26 cellular contexts compared by ENCODE assay signal in the genomic region with DNA sequence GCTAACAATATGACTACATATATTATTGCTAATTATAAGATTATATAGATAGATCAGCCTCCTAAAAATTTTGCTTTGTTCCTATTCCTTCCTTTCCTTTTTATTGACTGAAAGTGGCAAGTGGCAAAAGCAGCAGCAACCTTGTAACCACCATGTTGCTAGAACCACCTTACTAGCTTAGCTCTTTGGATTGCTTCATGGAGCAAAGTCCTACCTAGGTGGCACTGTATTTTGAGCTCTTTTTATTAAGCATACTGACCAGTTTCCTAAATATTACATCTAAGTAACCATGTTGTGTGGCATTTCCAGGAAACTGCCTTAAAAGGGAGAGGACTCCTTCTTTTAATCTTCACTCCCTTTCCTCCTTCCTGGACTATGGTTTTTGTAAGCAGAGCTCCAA.
"Had no signal": no experiment of that assay in that cellular context is flagged by ENCODE, and none has a peak within 500 bp of the region (broad histone marks: within the 10 kb centered on the region; RNA-seq: fewer than 3 reads in every experiment).

No MANE protein-coding gene starts in this region.

- H3K27ac ChIP-seq: dorsolateral prefrontal cortex, esophagus squamous epithelium, gastroesophageal sphincter, pancreas, thoracic aorta, transverse colon had no signal

- H3K36me3 ChIP-seq: esophagus squamous epithelium, gastroesophageal sphincter, pancreas, spleen, thoracic aorta, transverse colon had no signal

- H3K4me1 ChIP-seq: esophagus squamous epithelium, gastroesophageal sphincter had no signal

- H3K36me3 Mint-ChIP-seq: memory B cell had no signal

- H3K27me3 Mint-ChIP-seq: memory B cell; naive B cell; progenitor cell of endocrine pancreas; stimulated activated naive B cell treated with anti-CD40 and anti-IgM and Interleukin-4, amounts not matched to agents 10 μg/mL and 1 μg/mL and 100 μg/mL, for 72 hours; stimulated activated naive CD8-positive, alpha-beta T cell treated with anti-CD3 and anti-CD28 coated beads, Interleukin-15, amount 100 ng/mL, for 72 hours had no signal

- H3K4me3 Mint-ChIP-seq: memory B cell; naive B cell; nephron; stimulated activated naive B cell treated with anti-CD40 and anti-IgM and Interleukin-4, amounts not matched to agents 10 μg/mL and 1 μg/mL and 100 μg/mL, for 72 hours; stimulated activated naive CD8-positive, alpha-beta T cell treated with anti-CD3 and anti-CD28 coated beads, Interleukin-15, amount 100 ng/mL, for 72 hours had no signal

- H3K27me3 ChIP-seq: dorsolateral prefrontal cortex, esophagus squamous epithelium, gastroesophageal sphincter, pancreas, spleen, transverse colon had no signal

- DNase-seq: caudate nucleus; cortex of kidney; dorsolateral prefrontal cortex; effector memory CD4-positive, alpha-beta T cell; esophagus squamous epithelium; foreskin fibroblast; glutamatergic neuron; midbrain; naive B cell; occipital lobe; pancreas; right cardiac atrium; spleen; stimulated activated CD4-positive, alpha-beta T cell treated with anti-CD3 and anti-CD28 coated beads, Interleukin-15, amount 100 ng/mL, for 24 hours; stimulated activated CD4-positive, alpha-beta T cell treated with anti-CD3 and anti-CD28 coated beads, Interleukin-1b, Interleukin-23, amount 100 ng/mL, for 48 hours; stimulated activated CD4-positive, alpha-beta T cell treated with anti-CD3 and anti-CD28 coated beads, Interleukin-4, amount 100 ng/mL, for 24 hours; stimulated activated naive B cell treated with anti-CD40 and anti-IgM and Interleukin-4, amounts not matched to agents 10 μg/mL and 1 μg/mL and 100 μg/mL, for 72 hours; stimulated activated naive CD8-positive, alpha-beta T cell treated with anti-CD3 and anti-CD28 coated beads, Interleukin-15, amount 100 ng/mL, for 72 hours; transverse colon had no signal

- H3K4me3 ChIP-seq: dorsolateral prefrontal cortex, esophagus squamous epithelium, gastroesophageal sphincter, pancreas, spleen, thoracic aorta, transverse colon had no signal

- H3K4me1 Mint-ChIP-seq: memory B cell; nephron; stimulated activated naive CD8-positive, alpha-beta T cell treated with anti-CD3 and anti-CD28 coated beads, Interleukin-15, amount 100 ng/mL, for 72 hours had no signal

- H3K27ac Mint-ChIP-seq: memory B cell; naive B cell; progenitor cell of endocrine pancreas; stimulated activated naive B cell treated with anti-CD40 and anti-IgM and Interleukin-4, amounts not matched to agents 10 μg/mL and 1 μg/mL and 100 μg/mL, for 72 hours; stimulated activated naive CD8-positive, alpha-beta T cell treated with anti-CD3 and anti-CD28 coated beads, Interleukin-15, amount 100 ng/mL, for 72 hours had no signal

- FAIRE-seq: endometrium, keratinocyte, pancreas had no signal

- ATAC-seq: gastroesophageal sphincter; right cardiac atrium; stimulated activated naive B cell treated with anti-CD40 and anti-IgM and Interleukin-4, amounts not matched to agents 10 μg/mL and 1 μg/mL and 100 μg/mL, for 72 hours; stimulated activated naive CD8-positive, alpha-beta T cell treated with anti-CD3 and anti-CD28 coated beads, Interleukin-15, amount 100 ng/mL, for 72 hours had no signal

- H3K9me3 Mint-ChIP-seq: stimulated activated naive B cell treated with anti-CD40 and anti-IgM and Interleukin-4, amounts not matched to agents 10 μg/mL and 1 μg/mL and 100 μg/mL, for 72 hours had no signal

- H3K9me3 ChIP-seq: esophagus squamous epithelium, gastroesophageal sphincter, pancreas, thoracic aorta, transverse colon had no signal
